28 cellular contexts compared by ENCODE assay signal in genomic region chr12:94684416-94684815, GRCh38.
"Had no signal": no experiment of that assay in that cellular context is flagged by ENCODE, and none has a peak within 500 bp of the region (broad histone marks: within the 10 kb centered on the region; RNA-seq: fewer than 3 reads in every experiment).

No MANE protein-coding gene starts in this region.

- H3K27ac ChIP-seq: esophagus muscularis mucosa, foreskin keratinocyte, gastrocnemius medialis, heart left ventricle, WERI-Rb-1 had no signal

- H3K27me3 Mint-ChIP-seq: activated B cell treated with CpG ODN at 0.5 μM for 24 hours had no signal

- H3K27ac Mint-ChIP-seq: activated B cell treated with CpG ODN at 0.5 μM for 24 hours; activated CD8-positive, alpha-beta T cell treated with anti-CD3 and anti-CD28 coated beads for 36 hours; activated naive CD8-positive, alpha-beta T cell; activated T-helper 17 cell treated with anti-CD3 and anti-CD28 coated beads, Interleukin-2, amount 50 U/mL, for 72 hours had no signal

- ATAC-seq: activated CD4-positive, CD25-positive, alpha-beta regulatory T cell treated with anti-CD3 and anti-CD28 coated beads, Interleukin-2, amount 50 U/mL, for 24 hours; activated CD8-positive, alpha-beta T cell treated with anti-CD3 and anti-CD28 coated beads for 36 hours; activated T-cell treated with anti-CD3 and anti-CD28 coated beads, Interleukin-2, amount 50 U/mL, for 4 hours; activated T-helper 17 cell treated with anti-CD3 and anti-CD28 coated beads, Interleukin-2, amount 50 U/mL, for 72 hours; foreskin keratinocyte; gastrocnemius medialis; heart left ventricle had no signal

- H3K9me3 Mint-ChIP-seq: activated B cell treated with CpG ODN at 0.5 μM for 24 hours; activated CD8-positive, alpha-beta T cell treated with anti-CD3 and anti-CD28 coated beads for 36 hours; activated T-cell treated with anti-CD3 and anti-CD28 coated beads, Interleukin-2, amount 50 U/mL, for 4 hours; activated T-helper 17 cell treated with anti-CD3 and anti-CD28 coated beads, Interleukin-2, amount 50 U/mL, for 72 hours had no signal

- H3K4me1 ChIP-seq: foreskin keratinocyte had no signal

- DNase-seq: activated B cell treated with CpG ODN at 0.5 μM for 24 hours; activated CD4-positive, alpha-beta T cell treated with anti-CD3 and anti-CD28 coated beads for 48 hours; activated CD4-positive, alpha-beta T cell treated with anti-CD3 and anti-CD28 coated beads, Interleukin-2, amount 50 U/mL, for 1 hour; activated CD4-positive, alpha-beta T cell treated with anti-CD3 and anti-CD28 coated beads, Interleukin-2, amount 50 U/mL, for 48 hours; activated CD8-positive, alpha-beta memory T cell treated with anti-CD3 and anti-CD28 coated beads for 24 hours; activated CD8-positive, alpha-beta T cell treated with anti-CD3 and anti-CD28 coated beads for 36 hours; activated effector memory CD4-positive, alpha-beta T cell treated with Interleukin-2 at 50 U/mL for 16 hours; activated gamma-delta T cell treated with Interleukin-2 at 50 U/mL for 16 hours; activated naive CD4-positive, alpha-beta T cell treated with anti-CD3 and anti-CD28 coated beads, Interleukin-2, amount 50 U/mL, for 16 hours; activated naive CD4-positive, alpha-beta T cell treated with Interleukin-2 at 50 U/mL for 16 hours; activated T-cell treated with anti-CD3 and anti-CD28 coated beads, Interleukin-2, amount 50 U/mL, for 4 hours; amniotic stem cell; anterior cingulate cortex; caudate nucleus; effector CD8-positive, alpha-beta T cell; foreskin keratinocyte; gastrocnemius medialis; glutamatergic neuron; heart left ventricle; T-helper 2 cell; WERI-Rb-1 had no signal

- H3K27me3 ChIP-seq: esophagus muscularis mucosa, foreskin keratinocyte, gastrocnemius medialis, heart left ventricle had no signal

- H3K4me3 Mint-ChIP-seq: activated B cell treated with CpG ODN at 0.5 μM for 24 hours; activated CD8-positive, alpha-beta T cell treated with anti-CD3 and anti-CD28 coated beads for 36 hours; activated naive CD8-positive, alpha-beta T cell; activated T-cell treated with anti-CD3 and anti-CD28 coated beads, Interleukin-2, amount 50 U/mL, for 4 hours; activated T-helper 17 cell treated with anti-CD3 and anti-CD28 coated beads, Interleukin-2, amount 50 U/mL, for 72 hours had no signal

- H3K36me3 Mint-ChIP-seq: activated naive CD8-positive, alpha-beta T cell had no signal

- H3K4me1 Mint-ChIP-seq: activated T-helper 17 cell treated with anti-CD3 and anti-CD28 coated beads, Interleukin-2, amount 50 U/mL, for 72 hours had no signal

- H3K4me3 ChIP-seq: esophagus muscularis mucosa, gastrocnemius medialis, heart left ventricle had no signal

- H3K36me3 ChIP-seq: esophagus muscularis mucosa, gastrocnemius medialis, heart left ventricle, WERI-Rb-1 had no signal

- FAIRE-seq: astrocyte, colon, TTC549 had no signal

- H3K9me3 ChIP-seq: esophagus muscularis mucosa, gastrocnemius medialis, heart left ventricle had no signal
